1 cellular context compared by ENCODE assay signal in the genomic region with DNA sequence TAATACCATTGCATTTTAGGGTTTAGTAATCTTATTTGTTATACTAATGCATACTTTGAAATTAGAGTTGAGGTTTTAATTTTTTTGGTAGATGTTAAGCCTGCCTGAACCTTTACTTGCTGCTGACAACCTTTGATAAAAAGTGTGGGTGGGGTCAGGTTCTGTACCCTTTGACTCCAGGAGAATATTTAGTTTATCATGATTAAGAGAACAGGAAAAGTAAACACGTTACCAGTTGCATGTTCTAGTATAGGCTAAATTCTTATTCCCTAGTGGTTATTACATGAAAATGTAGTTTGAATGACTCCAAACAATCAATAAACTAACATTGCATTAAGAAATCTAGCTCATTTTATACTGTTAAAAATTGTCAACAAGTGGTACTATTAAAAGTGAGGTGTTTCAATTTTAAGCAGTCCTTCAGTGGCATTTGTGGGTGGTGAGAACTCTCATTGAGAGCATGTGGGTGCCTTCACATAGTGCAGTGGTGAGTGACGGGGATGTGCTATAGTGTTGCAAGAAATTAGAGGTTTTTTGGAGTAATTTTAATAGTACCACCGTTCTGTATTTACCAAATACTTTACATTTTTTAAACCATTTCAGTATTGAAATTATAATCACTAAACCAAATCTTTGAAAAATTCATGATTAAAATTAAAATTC.
TF ChIP-seq lines count a peak whose summit lies in the region.

No MANE protein-coding gene starts in this region.

TF ChIP-seq in GM23338, 12 proteins besides CTCF, POLR2A, EP300 and RAD21:
- TF ChIP-seq CREB1 (CRISPR knock-in tag; IDR thresholded peaks at IDR 0.05; ENCODE audit: low read depth) (no peak), ZNF331 (CRISPR knock-in tag; IDR thresholded peaks at IDR 0.05; ENCODE audit: low read depth) (no peak)
TF ChIP-seq in GM23338: peak in this region for 0.
